ENCODE assay signal across 17 cellular contexts in the genomic region with DNA sequence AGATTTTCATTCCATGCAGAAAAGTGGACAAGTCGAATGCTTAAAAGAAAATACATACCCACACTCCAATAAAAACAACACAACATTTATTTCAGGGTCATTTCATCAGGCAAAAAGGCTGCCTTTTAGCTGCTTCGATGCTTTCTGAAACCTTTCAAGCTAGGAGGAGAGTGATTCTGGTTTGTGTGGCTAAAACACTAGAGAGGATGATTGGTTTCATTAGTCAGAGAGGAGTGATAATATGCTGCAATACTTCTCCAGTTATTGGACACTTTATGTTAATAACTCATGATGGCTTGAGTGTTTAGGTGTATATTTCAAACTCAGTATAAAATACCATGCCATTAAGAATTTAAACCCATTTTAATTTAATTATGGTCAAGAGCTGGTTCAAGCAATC.
"Had no signal": no experiment of that assay in that cellular context is flagged by ENCODE, and none has a peak within 500 bp of the region (broad histone marks: within the 10 kb centered on the region; RNA-seq: fewer than 3 reads in every experiment).

No MANE protein-coding gene starts in this region.

- H3K36me3 ChIP-seq: brain microvascular endothelial cell, right lobe of liver, transverse colon, uterus had no signal

- H3K27me3 ChIP-seq: brain microvascular endothelial cell, right lobe of liver, transverse colon, uterus had no signal

- H3K9me3 ChIP-seq: right lobe of liver, transverse colon, uterus had no signal

- ATAC-seq: activated T-cell treated with anti-CD3 and anti-CD28 coated beads, Interleukin-2, amount 50 U/mL, for 72 hours; stimulated activated memory B cell treated with anti-CD40 and anti-IgM and Interleukin-4, amounts not matched to agents 10 μg/mL and 1 μg/mL and 100 μg/mL, for 72 hours had no signal

- H3K4me1 ChIP-seq: right lobe of liver, transverse colon, uterus had no signal

- H3K4me3 ChIP-seq: lung, right lobe of liver, transverse colon, uterus had no signal

- H3K27ac ChIP-seq: brain microvascular endothelial cell, right lobe of liver, transverse colon, uterus had no signal

- DNase-seq: activated CD4-positive, alpha-beta memory T cell treated with anti-CD3 and anti-CD28 coated beads for 36 hours; activated CD4-positive, alpha-beta T cell treated with anti-CD3 and anti-CD28 coated beads for 48 hours; activated effector memory CD4-positive, alpha-beta T cell treated with Interleukin-2 at 50 U/mL for 16 hours; activated naive CD4-positive, alpha-beta T cell treated with anti-CD3 and anti-CD28 coated beads for 36 hours; activated naive CD8-positive, alpha-beta T cell treated with anti-CD3 and anti-CD28 coated beads, Interleukin-2, amount 10 ng/mL, durations not matched to agents 7 days and 5 days; activated T-cell treated with anti-CD3 and anti-CD28 coated beads, Interleukin-2, amount 50 U/mL, for 72 hours; brain microvascular endothelial cell; effector memory CD4-positive, alpha-beta T cell; kidney; naive B cell; right lobe of liver; small intestine; stimulated activated CD4-positive, alpha-beta T cell treated with anti-CD3 and anti-CD28 coated beads, Interleukin-2, amount 100 ng/mL, for 24 hours; transverse colon; uterus had no signal
